Comparison of ENCODE assay signal across 12 cellular contexts in genomic region chr11:16982256-16982671, GRCh38. TPM values are rescaled to one million over a fixed set of nuclear protein-coding genes. Genes with fewer than 3 reads are reported as not detected.
A peak's percentile ranks its signal among the peaks of the same experiment; 100 is the strongest.
DNase-seq lines count a peak whose midpoint lies in the region; ATAC-seq, FAIRE-seq and TF ChIP-seq lines count a peak whose summit lies in the region.
"Had no signal": no experiment of that assay in that cellular context is flagged by ENCODE, and none has a peak within 500 bp of the region (broad histone marks: within the 10 kb centered on the region; RNA-seq: fewer than 3 reads in every experiment).

No MANE protein-coding gene starts in this region.

- H3K9me3 ChIP-seq in WERI-Rb-1 (ENCODE audit: severe bottlenecking): no peaks in the 10 kb centered on the region
- no peaks in the 10 kb centered on the region for H3K9me3 ChIP-seq in iPS-20b (ENCODE audit: insufficient read depth, low read depth, low read length)
- H3K9me3 ChIP-seq: adrenal gland, BE2C had no signal

- H3K27me3 ChIP-seq in WERI-Rb-1 (ENCODE audit: insufficient read depth, low read depth, severe bottlenecking) (no peaks in the 10 kb centered on the region), iPS-20b (ENCODE audit: insufficient read depth, low read length) (no peaks in the 10 kb centered on the region)
- H3K27me3 ChIP-seq: adrenal gland, BE2C had no signal

- H3K9ac ChIP-seq in iPS-20b (ENCODE audit: low read depth, low read length): peak overlapping the region; percentile 49; the same call in 1 of the 2 replicates

- peaks cover 18% of the 10 kb centered on the region for H3K36me3 ChIP-seq in WERI-Rb-1
- H3K36me3 ChIP-seq in iPS-20b (ENCODE audit: insufficient read depth, low read depth, low read length): no peaks in the 10 kb centered on the region
- H3K36me3 ChIP-seq: adrenal gland, BE2C had no signal

- TF ChIP-seq POLR2A in GM12891 (IDR thresholded peaks at IDR 0.05; ENCODE audit: low read depth, low read length): no peak

- ATAC-seq in HG02642 (IDR thresholded peaks at IDR 0.05; ENCODE audit: poor library complexity, unreplicated experiment) (no peak), GM18858 (IDR thresholded peaks at IDR 0.05; ENCODE audit: unreplicated experiment) (no peak)

- no peak for TF ChIP-seq CTCF in WERI-Rb-1 (IDR thresholded peaks at IDR 0.05; ENCODE audit: low read depth, low read length)

- H3K4me3 ChIP-seq in WERI-Rb-1 (ENCODE audit: low read depth, low read length): no peak overlapping the region
- no peak overlapping the region for H3K4me3 ChIP-seq in iPS-20b (ENCODE audit: low read length)
- H3K4me3 ChIP-seq: adrenal gland had no signal

- FAIRE-seq in GM12891 (lab: Jason Lieb, UNC): peak; percentile 64

- H3K27ac ChIP-seq in WERI-Rb-1 (peak overlapping the region; percentile 53), iPS-20b (ENCODE audit: low read length) (no peak overlapping the region)
- H3K27ac ChIP-seq: adrenal gland had no signal

- H3K4me1 ChIP-seq in iPS-20b (ENCODE audit: insufficient read depth, low read length): peaks cover 37% of the 10 kb centered on the region
- H3K4me1 ChIP-seq: BE2C had no signal

- DNase-seq in GM12891 (ENCODE audit: insufficient read length, low spot score) (no peak), WERI-Rb-1 (no peak), retina (peak; percentile 46), NCI-H2107 (lab: John Stamatoyannopoulos, UW) (no peak)
- DNase-seq in activated CD4-positive, CD25-positive, alpha-beta regulatory T cell (lab: John Stamatoyannopoulos, UW): no peak
- DNase-seq: activated T-cell treated with anti-CD3 and anti-CD28 coated beads for 4 hours, BE2C, Kasumi-1 had no signal

TF ChIP-seq in GM12891, 5 proteins besides CTCF, POLR2A, EP300 and RAD21:
- TF ChIP-seq SPI1 (IDR thresholded peaks at IDR 0.05; ENCODE audit: low read depth, low read length) (no peak), POLR2AphosphoS5 (IDR thresholded peaks at IDR 0.05; ENCODE audit: low read depth, low read length) (no peak), POU2F2 (IDR thresholded peaks at IDR 0.05; ENCODE audit: low read depth, low read length) (no peak), PAX5 (IDR thresholded peaks at IDR 0.05; ENCODE audit: insufficient read depth, low read length, severe bottlenecking) (no peak)
TF ChIP-seq in GM12891: peak in this region for 0.

RNA-seq across cellular contexts. Expression of gene PLEKHA7, which starts 31.9 kb away (rescaled TPM):
- 0.86 TPM for polyA plus RNA-seq in GM12891 (2012; ENCODE audit: low read depth, missing spikeins)
